ENCODE assay signal across 1 cellular context in the genomic region with DNA sequence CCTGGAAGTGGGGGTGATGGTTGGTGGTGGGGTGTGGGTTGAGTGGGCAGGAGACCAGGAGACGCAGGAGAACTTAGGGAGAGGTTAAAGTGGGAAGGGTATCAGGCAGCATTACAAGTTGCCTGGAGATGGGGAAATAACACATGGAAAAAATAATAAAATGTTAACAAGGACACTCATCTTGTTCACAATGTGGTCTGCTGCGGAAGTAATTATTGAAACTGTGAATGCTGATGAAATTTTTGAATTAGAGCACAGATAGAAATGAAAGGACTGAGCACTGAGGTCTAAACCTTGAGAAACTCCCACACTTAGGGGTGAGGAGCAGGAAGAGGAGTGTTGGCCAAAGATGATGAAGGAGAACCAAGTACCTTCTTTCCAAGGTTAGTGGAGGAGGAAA.
TF ChIP-seq lines count a peak whose summit lies in the region.

No MANE protein-coding gene starts in this region.

TF ChIP-seq in GM12878, 131 proteins besides CTCF, POLR2A, EP300 and RAD21 (continued from another document):
- TF ChIP-seq, protein P1, sequence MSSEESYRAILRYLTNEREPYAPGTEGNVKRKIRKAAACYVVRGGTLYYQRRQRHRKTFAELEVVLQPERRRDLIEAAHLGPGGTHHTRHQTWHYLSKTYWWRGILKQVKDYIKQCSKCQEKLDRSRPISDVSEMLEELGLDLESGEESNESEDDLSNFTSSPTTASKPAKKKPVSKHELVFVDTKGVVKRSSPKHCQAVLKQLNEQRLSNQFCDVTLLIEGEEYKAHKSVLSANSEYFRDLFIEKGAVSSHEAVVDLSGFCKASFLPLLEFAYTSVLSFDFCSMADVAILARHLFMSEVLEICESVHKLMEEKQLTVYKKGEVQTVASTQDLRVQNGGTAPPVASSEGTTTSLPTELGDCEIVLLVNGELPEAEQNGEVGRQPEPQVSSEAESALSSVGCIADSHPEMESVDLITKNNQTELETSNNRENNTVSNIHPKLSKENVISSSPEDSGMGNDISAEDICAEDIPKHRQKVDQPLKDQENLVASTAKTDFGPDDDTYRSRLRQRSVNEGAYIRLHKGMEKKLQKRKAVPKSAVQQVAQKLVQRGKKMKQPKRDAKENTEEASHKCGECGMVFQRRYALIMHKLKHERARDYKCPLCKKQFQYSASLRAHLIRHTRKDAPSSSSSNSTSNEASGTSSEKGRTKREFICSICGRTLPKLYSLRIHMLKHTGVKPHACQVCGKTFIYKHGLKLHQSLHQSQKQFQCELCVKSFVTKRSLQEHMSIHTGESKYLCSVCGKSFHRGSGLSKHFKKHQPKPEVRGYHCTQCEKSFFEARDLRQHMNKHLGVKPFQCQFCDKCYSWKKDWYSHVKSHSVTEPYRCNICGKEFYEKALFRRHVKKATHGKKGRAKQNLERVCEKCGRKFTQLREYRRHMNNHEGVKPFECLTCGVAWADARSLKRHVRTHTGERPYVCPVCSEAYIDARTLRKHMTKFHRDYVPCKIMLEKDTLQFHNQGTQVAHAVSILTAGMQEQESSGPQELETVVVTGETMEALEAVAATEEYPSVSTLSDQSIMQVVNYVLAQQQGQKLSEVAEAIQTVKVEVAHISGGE (CRISPR knock-in tag; IDR thresholded peaks at IDR 0.05) = no peak
- no peak for TF ChIP-seq NR2C2 (IDR thresholded peaks at IDR 0.05; ENCODE audit: borderline replicate concordance, control insufficient read depth, insufficient read length, low read depth)
- TF ChIP-seq TAF1 (IDR thresholded peaks at IDR 0.05; ENCODE audit: borderline replicate concordance, low read depth, low read length) = no peak
- no peak for TF ChIP-seq TARDBP (IDR thresholded peaks at IDR 0.05; ENCODE audit: borderline replicate concordance)
- peak; percentile 28 to 40; a peak in 1 of 4 replicates for TF ChIP-seq IKZF2 (IDR thresholded peaks at IDR 0.05)
- TF ChIP-seq, protein P2, sequence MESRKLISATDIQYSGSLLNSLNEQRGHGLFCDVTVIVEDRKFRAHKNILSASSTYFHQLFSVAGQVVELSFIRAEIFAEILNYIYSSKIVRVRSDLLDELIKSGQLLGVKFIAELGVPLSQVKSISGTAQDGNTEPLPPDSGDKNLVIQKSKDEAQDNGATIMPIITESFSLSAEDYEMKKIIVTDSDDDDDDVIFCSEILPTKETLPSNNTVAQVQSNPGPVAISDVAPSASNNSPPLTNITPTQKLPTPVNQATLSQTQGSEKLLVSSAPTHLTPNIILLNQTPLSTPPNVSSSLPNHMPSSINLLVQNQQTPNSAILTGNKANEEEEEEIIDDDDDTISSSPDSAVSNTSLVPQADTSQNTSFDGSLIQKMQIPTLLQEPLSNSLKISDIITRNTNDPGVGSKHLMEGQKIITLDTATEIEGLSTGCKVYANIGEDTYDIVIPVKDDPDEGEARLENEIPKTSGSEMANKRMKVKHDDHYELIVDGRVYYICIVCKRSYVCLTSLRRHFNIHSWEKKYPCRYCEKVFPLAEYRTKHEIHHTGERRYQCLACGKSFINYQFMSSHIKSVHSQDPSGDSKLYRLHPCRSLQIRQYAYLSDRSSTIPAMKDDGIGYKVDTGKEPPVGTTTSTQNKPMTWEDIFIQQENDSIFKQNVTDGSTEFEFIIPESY (IDR thresholded peaks at IDR 0.05) = no peak
- TF ChIP-seq SUPT20H (IDR thresholded peaks at IDR 0.05; ENCODE audit: borderline replicate concordance, control insufficient read depth, low read depth, low read length) = no peak
- peak; percentile 14; the same call in 1 of the 2 replicates for TF ChIP-seq CREM (IDR thresholded peaks at IDR 0.05; ENCODE audit: low read depth)
- TF ChIP-seq CBX5 (IDR thresholded peaks at IDR 0.05; ENCODE audit: low read depth) = 0 out of 2 replicates have a peak, but pooled peaks have one; percentile 50
- TF ChIP-seq, protein P3, sequence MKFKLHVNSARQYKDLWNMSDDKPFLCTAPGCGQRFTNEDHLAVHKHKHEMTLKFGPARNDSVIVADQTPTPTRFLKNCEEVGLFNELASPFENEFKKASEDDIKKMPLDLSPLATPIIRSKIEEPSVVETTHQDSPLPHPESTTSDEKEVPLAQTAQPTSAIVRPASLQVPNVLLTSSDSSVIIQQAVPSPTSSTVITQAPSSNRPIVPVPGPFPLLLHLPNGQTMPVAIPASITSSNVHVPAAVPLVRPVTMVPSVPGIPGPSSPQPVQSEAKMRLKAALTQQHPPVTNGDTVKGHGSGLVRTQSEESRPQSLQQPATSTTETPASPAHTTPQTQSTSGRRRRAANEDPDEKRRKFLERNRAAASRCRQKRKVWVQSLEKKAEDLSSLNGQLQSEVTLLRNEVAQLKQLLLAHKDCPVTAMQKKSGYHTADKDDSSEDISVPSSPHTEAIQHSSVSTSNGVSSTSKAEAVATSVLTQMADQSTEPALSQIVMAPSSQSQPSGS (IDR thresholded peaks at IDR 0.05; ENCODE audit: low read length) = peak; percentile 79
- TF ChIP-seq, protein P4, sequence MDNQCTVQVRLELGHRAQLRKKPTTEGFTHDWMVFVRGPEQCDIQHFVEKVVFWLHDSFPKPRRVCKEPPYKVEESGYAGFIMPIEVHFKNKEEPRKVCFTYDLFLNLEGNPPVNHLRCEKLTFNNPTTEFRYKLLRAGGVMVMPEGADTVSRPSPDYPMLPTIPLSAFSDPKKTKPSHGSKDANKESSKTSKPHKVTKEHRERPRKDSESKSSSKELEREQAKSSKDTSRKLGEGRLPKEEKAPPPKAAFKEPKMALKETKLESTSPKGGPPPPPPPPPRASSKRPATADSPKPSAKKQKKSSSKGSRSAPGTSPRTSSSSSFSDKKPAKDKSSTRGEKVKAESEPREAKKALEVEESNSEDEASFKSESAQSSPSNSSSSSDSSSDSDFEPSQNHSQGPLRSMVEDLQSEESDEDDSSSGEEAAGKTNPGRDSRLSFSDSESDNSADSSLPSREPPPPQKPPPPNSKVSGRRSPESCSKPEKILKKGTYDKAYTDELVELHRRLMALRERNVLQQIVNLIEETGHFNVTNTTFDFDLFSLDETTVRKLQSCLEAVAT (IDR thresholded peaks at IDR 0.05) = no peak
- TF ChIP-seq, protein P5, sequence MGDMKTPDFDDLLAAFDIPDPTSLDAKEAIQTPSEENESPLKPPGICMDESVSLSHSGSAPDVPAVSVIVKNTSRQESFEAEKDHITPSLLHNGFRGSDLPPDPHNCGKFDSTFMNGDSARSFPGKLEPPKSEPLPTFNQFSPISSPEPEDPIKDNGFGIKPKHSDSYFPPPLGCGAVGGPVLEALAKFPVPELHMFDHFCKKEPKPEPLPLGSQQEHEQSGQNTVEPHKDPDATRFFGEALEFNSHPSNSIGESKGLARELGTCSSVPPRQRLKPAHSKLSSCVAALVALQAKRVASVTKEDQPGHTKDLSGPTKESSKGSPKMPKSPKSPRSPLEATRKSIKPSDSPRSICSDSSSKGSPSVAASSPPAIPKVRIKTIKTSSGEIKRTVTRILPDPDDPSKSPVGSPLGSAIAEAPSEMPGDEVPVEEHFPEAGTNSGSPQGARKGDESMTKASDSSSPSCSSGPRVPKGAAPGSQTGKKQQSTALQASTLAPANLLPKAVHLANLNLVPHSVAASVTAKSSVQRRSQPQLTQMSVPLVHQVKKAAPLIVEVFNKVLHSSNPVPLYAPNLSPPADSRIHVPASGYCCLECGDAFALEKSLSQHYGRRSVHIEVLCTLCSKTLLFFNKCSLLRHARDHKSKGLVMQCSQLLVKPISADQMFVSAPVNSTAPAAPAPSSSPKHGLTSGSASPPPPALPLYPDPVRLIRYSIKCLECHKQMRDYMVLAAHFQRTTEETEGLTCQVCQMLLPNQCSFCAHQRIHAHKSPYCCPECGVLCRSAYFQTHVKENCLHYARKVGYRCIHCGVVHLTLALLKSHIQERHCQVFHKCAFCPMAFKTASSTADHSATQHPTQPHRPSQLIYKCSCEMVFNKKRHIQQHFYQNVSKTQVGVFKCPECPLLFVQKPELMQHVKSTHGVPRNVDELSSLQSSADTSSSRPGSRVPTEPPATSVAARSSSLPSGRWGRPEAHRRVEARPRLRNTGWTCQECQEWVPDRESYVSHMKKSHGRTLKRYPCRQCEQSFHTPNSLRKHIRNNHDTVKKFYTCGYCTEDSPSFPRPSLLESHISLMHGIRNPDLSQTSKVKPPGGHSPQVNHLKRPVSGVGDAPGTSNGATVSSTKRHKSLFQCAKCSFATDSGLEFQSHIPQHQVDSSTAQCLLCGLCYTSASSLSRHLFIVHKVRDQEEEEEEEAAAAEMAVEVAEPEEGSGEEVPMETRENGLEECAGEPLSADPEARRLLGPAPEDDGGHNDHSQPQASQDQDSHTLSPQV (IDR thresholded peaks at IDR 0.05) = no peak
- peak; percentile 31; the same call in 1 of the 2 replicates for TF ChIP-seq IKZF1 (conservative IDR thresholded peaks at IDR 0.05)
- TF ChIP-seq EED (IDR thresholded peaks at IDR 0.05; ENCODE audit: low read depth) = peak; percentile 58
- TF ChIP-seq ASH2L (IDR thresholded peaks at IDR 0.05; ENCODE audit: borderline replicate concordance, low read depth) = no peak
- peak; percentile 72; the same call in 1 of the 2 replicates for TF ChIP-seq NFIC (IDR thresholded peaks at IDR 0.05; ENCODE audit: low read depth, low read length)
- no peak for TF ChIP-seq EGR1 (IDR thresholded peaks at IDR 0.05; ENCODE audit: borderline replicate concordance in 1 of 2, low read depth in 2 of 2, low read length in 2 of 2)
- no peak for TF ChIP-seq ZNF24 (IDR thresholded peaks at IDR 0.05)
- TF ChIP-seq RUNX3 (IDR thresholded peaks at IDR 0.05; ENCODE audit: low read length) = peak; percentile 90
- TF ChIP-seq, protein P6, sequence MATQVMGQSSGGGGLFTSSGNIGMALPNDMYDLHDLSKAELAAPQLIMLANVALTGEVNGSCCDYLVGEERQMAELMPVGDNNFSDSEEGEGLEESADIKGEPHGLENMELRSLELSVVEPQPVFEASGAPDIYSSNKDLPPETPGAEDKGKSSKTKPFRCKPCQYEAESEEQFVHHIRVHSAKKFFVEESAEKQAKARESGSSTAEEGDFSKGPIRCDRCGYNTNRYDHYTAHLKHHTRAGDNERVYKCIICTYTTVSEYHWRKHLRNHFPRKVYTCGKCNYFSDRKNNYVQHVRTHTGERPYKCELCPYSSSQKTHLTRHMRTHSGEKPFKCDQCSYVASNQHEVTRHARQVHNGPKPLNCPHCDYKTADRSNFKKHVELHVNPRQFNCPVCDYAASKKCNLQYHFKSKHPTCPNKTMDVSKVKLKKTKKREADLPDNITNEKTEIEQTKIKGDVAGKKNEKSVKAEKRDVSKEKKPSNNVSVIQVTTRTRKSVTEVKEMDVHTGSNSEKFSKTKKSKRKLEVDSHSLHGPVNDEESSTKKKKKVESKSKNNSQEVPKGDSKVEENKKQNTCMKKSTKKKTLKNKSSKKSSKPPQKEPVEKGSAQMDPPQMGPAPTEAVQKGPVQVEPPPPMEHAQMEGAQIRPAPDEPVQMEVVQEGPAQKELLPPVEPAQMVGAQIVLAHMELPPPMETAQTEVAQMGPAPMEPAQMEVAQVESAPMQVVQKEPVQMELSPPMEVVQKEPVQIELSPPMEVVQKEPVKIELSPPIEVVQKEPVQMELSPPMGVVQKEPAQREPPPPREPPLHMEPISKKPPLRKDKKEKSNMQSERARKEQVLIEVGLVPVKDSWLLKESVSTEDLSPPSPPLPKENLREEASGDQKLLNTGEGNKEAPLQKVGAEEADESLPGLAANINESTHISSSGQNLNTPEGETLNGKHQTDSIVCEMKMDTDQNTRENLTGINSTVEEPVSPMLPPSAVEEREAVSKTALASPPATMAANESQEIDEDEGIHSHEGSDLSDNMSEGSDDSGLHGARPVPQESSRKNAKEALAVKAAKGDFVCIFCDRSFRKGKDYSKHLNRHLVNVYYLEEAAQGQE (IDR thresholded peaks at IDR 0.05; ENCODE audit: low read depth, low read length) = no peak
- peak; percentile 75; the same call in 1 of the 2 replicates for TF ChIP-seq FOXM1 (IDR thresholded peaks at IDR 0.05; ENCODE audit: low read depth, low read length)
- TF ChIP-seq MTA2 (IDR thresholded peaks at IDR 0.05; ENCODE audit: low read depth) = peak; percentile 56; the same call in 1 of the 2 replicates
- TF ChIP-seq TCF3 (IDR thresholded peaks at IDR 0.05; ENCODE audit: borderline replicate concordance, insufficient read depth, low read depth, low read length) = no peak
- TF ChIP-seq YY1 (IDR thresholded peaks at IDR 0.05; ENCODE audit: low read depth, low read length) = no peak
- peak in 1 of 2 experiments; percentile 78; a peak in 2 of 4 replicates for TF ChIP-seq ETV6 (conservative IDR thresholded peaks at IDR 0.05 in 1 of 2, IDR thresholded peaks at IDR 0.05 in 1 of 2; ENCODE audit: borderline replicate concordance in 1 of 2, low read depth in 1 of 2)
- TF ChIP-seq FOXK2 (IDR thresholded peaks at IDR 0.05) = no peak
- no peak for TF ChIP-seq RFX5 (IDR thresholded peaks at IDR 0.05; ENCODE audit: low read depth, low read length)
TF ChIP-seq in GM12878: peak in this region for 13.
